ENCODE assay signal across 11 cellular contexts in the genomic region with DNA sequence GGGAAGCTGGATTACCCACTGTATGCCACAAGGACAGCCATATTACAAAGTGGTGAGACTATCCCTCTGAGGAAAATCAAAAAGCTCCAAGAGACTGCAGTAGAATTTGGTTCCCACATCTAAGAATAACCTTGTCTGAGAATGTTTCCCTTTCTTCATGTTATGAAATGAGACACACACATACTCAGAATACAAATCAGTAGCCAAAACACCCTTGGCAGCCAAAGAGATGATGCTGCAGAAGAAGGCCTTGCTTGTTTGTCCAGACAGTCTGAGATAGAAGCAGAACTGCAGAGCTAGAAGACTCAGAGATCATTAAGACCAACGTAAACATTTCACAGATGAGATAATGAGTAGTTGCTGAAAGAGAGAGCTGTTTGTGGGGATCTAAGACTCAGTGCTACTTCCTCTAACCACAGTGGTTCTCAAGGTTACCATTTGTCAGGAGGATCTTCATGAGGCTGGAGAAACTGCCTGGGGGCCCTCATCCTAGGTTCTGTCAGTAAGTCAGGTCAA. TPM values are rescaled to one million over a fixed set of nuclear protein-coding genes. Genes with fewer than 3 reads are reported as not detected.
DNase-seq lines count a peak whose midpoint lies in the region; FAIRE-seq and TF ChIP-seq lines count a peak whose summit lies in the region.
"Had no signal": no experiment of that assay in that cellular context is flagged by ENCODE, and none has a peak within 500 bp of the region (broad histone marks: within the 10 kb centered on the region; RNA-seq: fewer than 3 reads in every experiment).

No MANE protein-coding gene starts in this region.

- intact Hi-C loops in sigmoid colon (cut with DNase I): no loop called here

- peak overlapping the region; percentile 2 to 35 (median 21) for H3K27ac ChIP-seq in sigmoid colon

- TF ChIP-seq POLR2A in GM12892 (IDR thresholded peaks at IDR 0.05; ENCODE audit: low read depth, low read length) (no peak), sigmoid colon (IDR thresholded peaks at IDR 0.05) (no peak)

- in situ Hi-C loops in SK-MEL-5 (cut with HindIII; ENCODE audit: low pct_unique_long_range_greater_than_20kb, low sequenced_read_pairs): no loop called here

- WGBS in sigmoid colon, 2 donors: 42 to 80% methylated on average over 1 of the region's 1 CpG

- H3K4me3 ChIP-seq in fibroblast of the aortic adventitia (ENCODE audit: low read depth, low read length) (no peak overlapping the region), sigmoid colon (no peak overlapping the region)

- no peaks in the 10 kb centered on the region for H3K27me3 ChIP-seq in sigmoid colon

- H3K9me3 ChIP-seq in sigmoid colon: no peaks in the 10 kb centered on the region

- peaks cover 0 to 15% (median 6%) of the 10 kb centered on the region in 4 donors for H3K36me3 ChIP-seq in sigmoid colon

- no peak for DNase-seq in GM12892 (ENCODE audit: insufficient read length)
- DNase-seq in SK-MEL-5 (ENCODE audit: low read depth, low spot score): peak; percentile 71
- peak; percentile 71 for DNase-seq in fibroblast of the aortic adventitia (ENCODE audit: low read depth)
- DNase-seq in sigmoid colon: no peak
- no peak for DNase-seq in GF-D8 (lab: John Stamatoyannopoulos, UW)
- DNase-seq in kidney glomerular epithelial cell (lab: John Stamatoyannopoulos, UW): no peak
- no peak for DNase-seq in NCI-H1105 treated with DMSO at 0.1 percent for 48 hours (lab: John Stamatoyannopoulos, UW)
- no peak for DNase-seq in H4 (ENCODE audit: low spot score)
- DNase-seq: effector CD4-positive, alpha-beta T cell; NCI-H2081 treated with DMSO at 0.1 percent for 48 hours had no signal

- FAIRE-seq in GM12892 (lab: Jason Lieb, UNC): peak; percentile 78
- FAIRE-seq: H1 had no signal

- peaks cover 0 to 21% (median 12%) of the 10 kb centered on the region in 4 donors for H3K4me1 ChIP-seq in sigmoid colon

- TF ChIP-seq EP300 in sigmoid colon (IDR thresholded peaks at IDR 0.05): no peak

- TF ChIP-seq CTCF in fibroblast of the aortic adventitia (IDR thresholded peaks at IDR 0.05; ENCODE audit: insufficient read depth, low read length) (no peak), sigmoid colon (IDR thresholded peaks at IDR 0.05) (no peak)

RNA-seq across cellular contexts. Expression of a gene that starts 38.8 kb away (rescaled TPM):
- polyA plus RNA-seq in GM12892 (2012; ENCODE audit: missing spikeins): 12.6 TPM
- total RNA-seq in SK-MEL-5 (2014; rRNA removed; shearing (Covaris generic)): 11.8 and 11.9 TPM in 2 replicates
- 13.4 and 15.7 TPM in 2 replicates for polyA plus RNA-seq in SK-MEL-5 (2015; cell fraction: cytosol; rRNA removed)
- polyA plus RNA-seq in SK-MEL-5 (2015; cell fraction: nucleus; rRNA removed): 24.1 and 35.5 TPM in 2 replicates
- 0.57 and 4.6 TPM in 2 replicates for total RNA-seq in fibroblast of the aortic adventitia (ENCODE audit: low replicate concordance)
- 1 to 10 TPM in 2 of 4 donors, under 1 TPM in 2; 0.28 to 1.8 (median 0.95) TPM for total RNA-seq in sigmoid colon
- 1 to 10 TPM in 2 of 3 donors, under 1 TPM in 1; 0.92 to 9.3 (median 1.2) TPM for polyA plus RNA-seq in sigmoid colon
- total RNA-seq in H4 (2014; rRNA removed; shearing (Covaris generic)): 2.1 and 2.2 TPM in 2 replicates

Comparison
In these comparisons a context has a peak if more than half of its experiments do, and no peak if none do; other contexts are left out.
1. DNase-seq: peak in SK-MEL-5 (single experiment) and fibroblast of the aortic adventitia (single experiment); none in GM12892 (single experiment), sigmoid colon (single experiment), GF-D8 (single experiment), kidney glomerular epithelial cell (single experiment), NCI-H1105 treated with DMSO at 0.1 percent for 48 hours (single experiment) and H4 (single experiment).